1 cellular context compared by ENCODE assay signal in genomic region chr1:17436380-17437174, GRCh38.
TF ChIP-seq lines count a peak whose summit lies in the region.

No MANE protein-coding gene starts in this region.

TF ChIP-seq in SK-N-SH, 30 proteins besides CTCF, POLR2A, EP300 and RAD21 (continued from another document):
- TF ChIP-seq IRF3 (IDR thresholded peaks at IDR 0.05; ENCODE audit: low read depth, low read length), result no peak
- TF ChIP-seq REST (IDR thresholded peaks at IDR 0.05; ENCODE audit: low read depth, low read length), result no peak
- TF ChIP-seq MEF2A (IDR thresholded peaks at IDR 0.05; ENCODE audit: borderline replicate concordance, low read depth), result no peak
- TF ChIP-seq JUND (IDR thresholded peaks at IDR 0.05), result no peak
- no peak for TF ChIP-seq USF1 (IDR thresholded peaks at IDR 0.05; ENCODE audit: borderline replicate concordance, low read depth)
